Comparison of ENCODE assay signal across 8 cellular contexts in genomic region chr22:45164217-45165123, GRCh38. TPM values are rescaled to one million over a fixed set of nuclear protein-coding genes. Genes with fewer than 3 reads are reported as not detected.
DNase-seq lines count a peak whose midpoint lies in the region; ATAC-seq, FAIRE-seq and TF ChIP-seq lines count a peak whose summit lies in the region.

No MANE protein-coding gene starts in this region.

- no peaks in the 10 kb centered on the region for H3K9me3 Mint-ChIP-seq in dendritic cell treated with granulocyte-macrophage colony-stimulating factor and Interleukin-4, amounts not matched to agents 40 ng/mL and 50 ng/mL, for 4 days

- H3K4me1 ChIP-seq in A673 (ENCODE audit: insufficient read depth, low read length, poor library complexity, severe bottlenecking), result peaks cover 29% of the 10 kb centered on the region
- H3K4me1 ChIP-seq in lower lobe of right lung, result peaks cover 57% of the 10 kb centered on the region

- H3K4me3 ChIP-seq in A673 (ENCODE audit: low read depth, low read length, poor library complexity, severe bottlenecking), result peak overlapping the region; percentile 84
- peak overlapping the region; percentile 84 for H3K4me3 ChIP-seq in WI38 (ENCODE audit: low read depth, low read length)
- peak overlapping the region; percentile 77 for H3K4me3 ChIP-seq in lower lobe of right lung

- peak overlapping the region; percentile 92 for H3K27ac Mint-ChIP-seq in dendritic cell treated with granulocyte-macrophage colony-stimulating factor and Interleukin-4, amounts not matched to agents 40 ng/mL and 50 ng/mL, for 4 days

- FAIRE-seq in H54 (lab: Jason Lieb, UNC), result no peak

- DNase-seq in A673 (ENCODE audit: low spot score) (peak; percentile 8), lower lobe of right lung (peak; percentile 55), H54 (ENCODE audit: insufficient read length, low spot score) (no peak)
- DNase-seq in stimulated activated naive CD4-positive, alpha-beta T cell treated with Interleukin-2 at 50 U/mL for 16 hours (lab: John Stamatoyannopoulos, UW), result peak; percentile 32

- H3K9me3 ChIP-seq in A673 (ENCODE audit: low read depth, low read length, poor library complexity, severe bottlenecking) (no peaks in the 10 kb centered on the region), lower lobe of right lung (no peaks in the 10 kb centered on the region)

- no peaks in the 10 kb centered on the region for H3K27me3 Mint-ChIP-seq in dendritic cell treated with granulocyte-macrophage colony-stimulating factor and Interleukin-4, amounts not matched to agents 40 ng/mL and 50 ng/mL, for 4 days

- POLR2A ChIA-PET in A673 (lab: Charles Lee; ENCODE audit: low non-redundant PET), result interaction anchor here (0.6 kb wide), 1 partner anchor 18 kb away, joined by 6 read pairs; no protein-coding TSS in a partner anchor

- H3K36me3 ChIP-seq in A673 (ENCODE audit: insufficient read depth, low read length, poor library complexity, severe bottlenecking) (peaks cover 38% of the 10 kb centered on the region), lower lobe of right lung (peaks cover 25% of the 10 kb centered on the region)

- no TSS peak for BruUV-seq in A673 (replicated peaks; lab: Mats Ljungman, UMichigan)

- H3K4me3 Mint-ChIP-seq in dendritic cell treated with granulocyte-macrophage colony-stimulating factor and Interleukin-4, amounts not matched to agents 40 ng/mL and 50 ng/mL, for 4 days, result peak overlapping the region; percentile 91

- CTCF ChIA-PET in A673 (lab: Charles Lee), result interaction anchor here (0.6 to 0.9 kb wide), 2 partner anchors 21 to 108 kb away, joined by 4 read pairs; no protein-coding TSS in a partner anchor

- H3K4me1 Mint-ChIP-seq in dendritic cell treated with granulocyte-macrophage colony-stimulating factor and Interleukin-4, amounts not matched to agents 40 ng/mL and 50 ng/mL, for 4 days (ENCODE audit: low read depth), result peaks cover 66% of the 10 kb centered on the region

- H3K27ac ChIP-seq in A673 (ENCODE audit: low read depth, low read length, poor library complexity, severe bottlenecking) (peak overlapping the region; percentile 94), lower lobe of right lung (peak overlapping the region; percentile 93)

- no peaks in the 10 kb centered on the region for H3K27me3 ChIP-seq in A673 (replicated peaks; ENCODE audit: insufficient read depth, low read depth, low read length, poor library complexity)
- H3K27me3 ChIP-seq in lower lobe of right lung (ENCODE audit: low read depth), result no peaks in the 10 kb centered on the region

- TF ChIP-seq POLR2A in H54 (IDR thresholded peaks at IDR 0.05; ENCODE audit: low read depth, low read length), result no peak

- TF ChIP-seq CTCF in A673 (conservative IDR thresholded peaks at IDR 0.05; ENCODE audit: low read depth, low read length) (no peak), WI38 (IDR thresholded peaks at IDR 0.05; ENCODE audit: low read depth, low read length) (no peak), lower lobe of right lung (IDR thresholded peaks at IDR 0.05) (no peak)

- intact Hi-C loops in A673 (cut with micrococcal nuclease; ENCODE audit: unreplicated experiment) (no loop called here), lower lobe of right lung (cut with DNase I) (no loop called here)
- intact Hi-C loops in dendritic cell treated with granulocyte-macrophage colony-stimulating factor and Interleukin-4, amounts not matched to agents 40 ng/mL and 50 ng/mL, for 4 days (cut with micrococcal nuclease), result loop anchor here (5.0 kb wide), 2 partner anchors 62 to 68 kb away; no protein-coding TSS in a partner anchor

- ATAC-seq in GM18873 (IDR thresholded peaks at IDR 0.05; ENCODE audit: low FRiP score, unreplicated experiment) (peak; percentile 8), HG03139 (IDR thresholded peaks at IDR 0.05; ENCODE audit: unreplicated experiment) (peak; percentile 19), lower lobe of right lung (peak; percentile 57 to 59)

- peaks cover 45% of the 10 kb centered on the region for H3K36me3 Mint-ChIP-seq in dendritic cell treated with granulocyte-macrophage colony-stimulating factor and Interleukin-4, amounts not matched to agents 40 ng/mL and 50 ng/mL, for 4 days (ENCODE audit: low read depth)

RNA-seq across cellular contexts. Expression of gene NUP50, which starts 0.7 kb away (rescaled TPM):
- total RNA-seq in A673 (2021) (124 and 126 TPM in 2 replicates), lower lobe of right lung (49.5 TPM)

Comparison
In these comparisons a context has a peak if more than half of its experiments do, and no peak if none do; other contexts are left out.
1. ATAC-seq: peak in every context shown above with its lines; median percentile 58 in lower lobe of right lung; 19 in HG03139; 8 in GM18873.